ENCODE assay signal across 8 cellular contexts in the genomic region with DNA sequence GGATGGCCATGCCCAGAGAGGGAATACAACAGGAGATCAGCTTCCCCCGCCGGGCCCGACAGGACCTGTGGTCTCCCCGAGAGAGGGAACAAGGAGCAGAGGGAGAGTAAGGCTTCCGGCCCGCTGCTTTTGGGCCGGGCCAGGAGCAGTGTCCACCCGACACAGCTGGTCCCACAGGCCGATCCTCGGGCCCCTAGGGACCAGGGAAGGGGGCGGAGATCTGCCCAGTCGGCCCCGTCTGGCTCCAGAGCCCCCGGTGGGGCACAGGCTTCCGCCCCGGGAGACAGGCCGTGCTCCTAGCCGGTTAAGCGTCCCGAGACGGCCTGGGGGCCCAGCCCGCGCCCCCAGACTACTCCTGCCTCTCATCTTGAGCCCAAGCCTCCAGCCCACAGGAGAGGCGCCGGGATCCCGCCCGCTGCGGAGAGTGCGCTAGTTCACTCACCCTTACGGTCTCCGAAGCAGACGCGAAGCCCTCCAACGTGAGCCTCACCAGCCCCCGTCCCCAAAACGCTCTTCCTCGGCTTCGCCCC. TPM values are rescaled to one million over a fixed set of nuclear protein-coding genes. Genes with fewer than 3 reads are reported as not detected.
A peak's percentile ranks its signal among the peaks of the same experiment; 100 is the strongest.
DNase-seq lines count a peak whose midpoint lies in the region; ATAC-seq, FAIRE-seq and TF ChIP-seq lines count a peak whose summit lies in the region.

A gene (minus strand): TSS at position 526 of the 530 bp plus-strand sequence. CDS start 6,635 bp downstream, outside the sequence.

- peak within 1 kb of the TSS; percentile 97 to 98 for H3K4me2 ChIP-seq in H1 (ENCODE audit: insufficient read depth in 1 of 2, low read depth in 2 of 2, low read length in 2 of 2)

- H2BK5ac ChIP-seq in H1 (ENCODE audit: low read depth, low read length) = peak within 1 kb of the TSS; percentile 76

- peak within 1 kb of the TSS; percentile 92 for H3K27ac Mint-ChIP-seq in mesothelial cell of epicardium

- no peaks in the 10 kb centered on the region for H3K9me3 ChIP-seq in SJSA1 (replicated peaks)
- no peaks in the 10 kb centered on the region for H3K9me3 ChIP-seq in H1 (ENCODE audit: insufficient read depth in 2 of 2, low read depth in 1 of 2, low read length in 1 of 2)
- no peaks in the 10 kb centered on the region for H3K9me3 ChIP-seq in transverse colon

- DNase-seq in GM12864 (ENCODE audit: low read depth) = no peak
- DNase-seq in SJSA1 (ENCODE audit: low read depth in 1 of 2, low spot score in 2 of 2) = no peak
- no peak for DNase-seq in H1 (ENCODE audit: low read depth in 1 of 2, low spot score in 2 of 2)
- no peak for DNase-seq in mesothelial cell of epicardium (ENCODE audit: low spot score in 2 of 2, unreplicated experiment in 2 of 2)
- peak; percentile 33 for DNase-seq in transverse colon
- no peak for DNase-seq in NOMO-1 treated with DMSO at 0.1 percent for 48 hours (lab: John Stamatoyannopoulos, UW; ENCODE audit: unreplicated experiment)
- no peak for DNase-seq in NCI-H2196 treated with DMSO at 0.1 percent for 48 hours (lab: John Stamatoyannopoulos, UW; ENCODE audit: unreplicated experiment)

- peak; percentile 13 for ATAC-seq in HG02678 (IDR thresholded peaks at IDR 0.05; ENCODE audit: unreplicated experiment)

- no peak for TF ChIP-seq EP300 in H1 (IDR thresholded peaks at IDR 0.05; ENCODE audit: borderline replicate concordance in 1 of 2, low read depth in 2 of 2, low read length in 2 of 2)
- TF ChIP-seq EP300 in transverse colon (IDR thresholded peaks at IDR 0.05; ENCODE audit: low read depth) = no peak

- H4K5ac ChIP-seq in H1 (ENCODE audit: insufficient read length, low read depth, low read length) = peak within 1 kb of the TSS; percentile 84

- in situ Hi-C loops in transverse colon (cut with MboI; ENCODE audit: low pct_ligation_motif_present in 1 of 4, low pct_unique_long_range_greater_than_20kb in 1 of 4, low sequenced_read_pairs in 3 of 4) = no loop called here

- H3K36me3 Mint-ChIP-seq in mesothelial cell of epicardium = peaks cover 8% of the 10 kb centered on the region

- peak within 1 kb of the TSS; percentile 81 for H2AFZ ChIP-seq in H1 (ENCODE audit: low read length)

- no peak for TF ChIP-seq RAD21 in H1 (IDR thresholded peaks at IDR 0.05 in 1 of 2, conservative IDR thresholded peaks at IDR 0.05 in 1 of 2; ENCODE audit: low read depth in 2 of 2, low read length in 2 of 2)

- peaks cover 29% of the 10 kb centered on the region for H3K4me1 Mint-ChIP-seq in mesothelial cell of epicardium

- no peak for TF ChIP-seq POLR2A in H1 (IDR thresholded peaks at IDR 0.05; ENCODE audit: control extremely low read depth in 1 of 2, low read depth in 2 of 2, low read length in 2 of 2)
- TF ChIP-seq POLR2A in transverse colon (IDR thresholded peaks at IDR 0.05) = no peak

- H3K27me3 Mint-ChIP-seq in mesothelial cell of epicardium (ENCODE audit: low read depth) = no peaks in the 10 kb centered on the region

- peaks cover 14% of the 10 kb centered on the region for H3K79me1 ChIP-seq in H1 (ENCODE audit: low read depth, low read length)

- H2BK20ac ChIP-seq in H1 (ENCODE audit: low read length) = no peak within 1 kb of the TSS

- no peaks in the 10 kb centered on the region for H3K27me3 ChIP-seq in SJSA1 (replicated peaks)
- H3K27me3 ChIP-seq in H1 (replicated peaks in 1 of 4; ENCODE audit: control insufficient read depth in 3 of 4, extremely low read depth in 1 of 4, insufficient read depth in 3 of 4, low read length in 3 of 4) = no peaks in the 10 kb centered on the region
- H3K27me3 ChIP-seq in transverse colon = no peaks in the 10 kb centered on the region

- H2AK5ac ChIP-seq in H1 (ENCODE audit: low read depth, low read length) = no peak within 1 kb of the TSS

- peaks cover 9% of the 10 kb centered on the region; the same call in 1 of the 2 replicates for H3K23me2 ChIP-seq in H1 (ENCODE audit: low read depth, low read length)

- H3K23ac ChIP-seq in H1 (ENCODE audit: insufficient read length) = no peak within 1 kb of the TSS

- H2BK15ac ChIP-seq in H1 (ENCODE audit: low read length) = no peak within 1 kb of the TSS

- H3K14ac ChIP-seq in H1 (ENCODE audit: insufficient read length) = no peak within 1 kb of the TSS

- peaks cover 34% of the 10 kb centered on the region for H3K36me3 ChIP-seq in SJSA1
- H3K36me3 ChIP-seq in H1 (ENCODE audit: control insufficient read depth in 2 of 4, insufficient read depth in 4 of 4, low read length in 3 of 4) = peaks cover 0 to 2% (median 0%) of the 10 kb centered on the region in 4 experiments; a peak in 1 of 8 replicates
- H3K36me3 ChIP-seq in transverse colon = peaks cover 0 to 7% (median 0%) of the 10 kb centered on the region in 4 donors

- H3K79me2 ChIP-seq in H1 (ENCODE audit: control insufficient read depth in 1 of 2, insufficient read depth in 2 of 2, low read length in 2 of 2) = peaks cover 10 to 40% of the 10 kb centered on the region in 2 experiments

- H3K27ac ChIP-seq in SJSA1 (peak within 1 kb of the TSS; percentile 80), H1 (ENCODE audit: low read depth, low read length) (peak within 1 kb of the TSS; percentile 78), transverse colon (peak within 1 kb of the TSS; percentile 89 to 92 (median 91))

- no peaks in the 10 kb centered on the region for H3K9me3 Mint-ChIP-seq in mesothelial cell of epicardium

- H3K9ac ChIP-seq in H1 (replicated peaks in 1 of 4; ENCODE audit: extremely low read depth in 1 of 4, low read depth in 3 of 4, low read length in 3 of 4) = peak within 1 kb of the TSS; percentile 77 to 87 (median 82)

- no peak for TF ChIP-seq CTCF in GM12864 (IDR thresholded peaks at IDR 0.05; ENCODE audit: low read depth, low read length, missing control alignments)
- no peak for TF ChIP-seq CTCF in H1 (IDR thresholded peaks at IDR 0.05; ENCODE audit: control extremely low read depth in 1 of 3, insufficient read depth in 1 of 3, low read depth in 1 of 3, low read length in 3 of 3)
- no peak for TF ChIP-seq CTCF in mesothelial cell of epicardium (IDR thresholded peaks at IDR 0.05; ENCODE audit: unreplicated experiment)
- no peak for TF ChIP-seq CTCF in transverse colon (IDR thresholded peaks at IDR 0.05)

- FAIRE-seq in H1 (lab: Jason Lieb, UNC) = no peak

- peak within 1 kb of the TSS; percentile 78 for H3K4me3 Mint-ChIP-seq in mesothelial cell of epicardium

- H3K56ac ChIP-seq in H1 (replicated peaks; ENCODE audit: insufficient read length, low read depth, low read length) = no peak within 1 kb of the TSS

- peak within 1 kb of the TSS; percentile 36 for H4K91ac ChIP-seq in H1 (replicated peaks; ENCODE audit: insufficient read length, low read length)

- H3K4ac ChIP-seq in H1 (replicated peaks; ENCODE audit: insufficient read length, low read depth, low read length) = peak within 1 kb of the TSS; percentile 35

- no peak within 1 kb of the TSS for H2BK120ac ChIP-seq in H1 (replicated peaks; ENCODE audit: low read depth, low read length)

- intact Hi-C loops in transverse colon (cut with DNase I; ENCODE audit: low total_unique reads) = no loop called here

- H3K4me1 ChIP-seq in SJSA1 (replicated peaks) (peaks cover 25% of the 10 kb centered on the region), H1 (replicated peaks in 1 of 4; ENCODE audit: control insufficient read depth in 3 of 4, insufficient read depth in 4 of 4, low read length in 3 of 4) (peaks cover 0 to 9% (median 2%) of the 10 kb centered on the region in 4 experiments; a peak in 4 of 7 replicates), transverse colon (peaks cover 7 to 33% (median 28%) of the 10 kb centered on the region in 4 donors)

- H2BK12ac ChIP-seq in H1 (ENCODE audit: low read depth, low read length) = peak within 1 kb of the TSS; percentile 55; the same call in 1 of the 2 replicates

- POLR2A ChIA-PET in H1 (lab: Charles Lee; ENCODE audit: partially characterized antibody) = interaction anchor here (0.9 kb wide), 1 partner anchor 11 kb away, joined by 4 read pairs; no protein-coding TSS in a partner anchor

- peaks cover 0 to 5% of the 10 kb centered on the region in 2 experiments for H4K20me1 ChIP-seq in H1 (replicated peaks in 1 of 2; ENCODE audit: control insufficient read depth in 1 of 2, insufficient read depth in 2 of 2, low read length in 2 of 2)

- CTCF ChIA-PET in H1 (lab: Charles Lee; ENCODE audit: partially characterized antibody) = interaction anchor here (0.6 to 1.7 kb wide), 3 partner anchors 29 to 265 kb away, joined by 3 to 4 read pairs (median 3); no protein-coding TSS in a partner anchor

- H3K4me3 ChIP-seq in GM12864 (ENCODE audit: low read depth, low read length) (peak within 1 kb of the TSS; percentile 56), SJSA1 (peak within 1 kb of the TSS; percentile 86), H1 (ENCODE audit: extremely low read depth in 1 of 4, insufficient read depth in 2 of 4, low read depth in 3 of 4, low read length in 4 of 4) (peak within 1 kb of the TSS; percentile 75 to 89 (median 87)), transverse colon (peak within 1 kb of the TSS; percentile 59 to 95 (median 92))

- peak within 1 kb of the TSS; percentile 60 for H4K8ac ChIP-seq in H1 (ENCODE audit: extremely low read depth, insufficient read depth, low read length)

- H3K18ac ChIP-seq in H1 (ENCODE audit: extremely low read depth, low read length) = peak within 1 kb of the TSS; percentile 91; the same call in 1 of the 2 replicates

- WGBS in H1 (ENCODE audit: extremely low coverage in 1 of 2, insufficient coverage in 1 of 2, insufficient read length in 1 of 2, insufficient replicate concordance in 2 of 2, low coverage in 1 of 2, low lambda C conversion rate in 2 of 2, missing lambda C conversion rate in 1 of 2), 2 experiments = 1% methylated on average over 13 of the region's 38 CpGs; no CpG with 5 or more reads in 1 of the 2 experiments
- WGBS in transverse colon (ENCODE audit: low coverage in 1 of 2), 2 donors = 1 to 6% methylated on average over 3 to 36 of the region's 38 CpGs

TF ChIP-seq in H1, 55 proteins besides CTCF, POLR2A, EP300 and RAD21 (continues in another document):
- no peak for TF ChIP-seq SUZ12 (IDR thresholded peaks at IDR 0.05; ENCODE audit: low read length)
- TF ChIP-seq CHD2 (IDR thresholded peaks at IDR 0.05; ENCODE audit: low read length) = no peak
- no peak for TF ChIP-seq CBX8 (IDR thresholded peaks at IDR 0.05; ENCODE audit: borderline replicate concordance, low read depth, low read length)
- 0 out of 2 replicates have a peak, but pooled peaks have one; percentile 44 for TF ChIP-seq POLR2AphosphoS5 (IDR thresholded peaks at IDR 0.05; ENCODE audit: low read depth, low read length)

RNA-seq across cellular contexts. Expression of the gene that starts here (rescaled TPM):
- total RNA-seq in SJSA1 (2014; rRNA removed; shearing (Covaris generic)) = 95.7 and 97.6 TPM in 2 replicates
- total RNA-seq in H1 (2021; fragmentation: NEBNext Ultra II Directional; extraction: Animal tissue kit (Norgen Biotek cat#: 25700)) = 74.2 and 76.2 TPM in 2 replicates
- polyA plus RNA-seq in H1 (2011; rRNA removed) = 29.2 and 35.2 TPM in 2 replicates
- 45.2 TPM for polyA plus RNA-seq in H1 (2011; cell fraction: cytosol; rRNA removed)
- polyA plus RNA-seq in H1 (2011; cell fraction: nucleus; rRNA removed) = 32.5 TPM
- 34.8 to 54.7 TPM (median 42.9 TPM) in 4 replicates for polyA plus RNA-seq in H1 (2012, experiment 1 of 2)
- 12.4 TPM for polyA plus RNA-seq in H1 (2012, experiment 2 of 2)
- polyA plus RNA-seq in H1 (2013, experiment 1 of 2) = 62.6 TPM
- 82.9 TPM for polyA plus RNA-seq in H1 (2013, experiment 2 of 2)
- 58.1 and 81.8 TPM in 2 replicates for polyA minus RNA-seq in H1 (2011; rRNA and poly(A)+ RNA removed)
- 49.1 TPM for polyA minus RNA-seq in H1 (2011; cell fraction: cytosol; rRNA and poly(A)+ RNA removed)
- 43.8 TPM for polyA minus RNA-seq in H1 (2011; cell fraction: nucleus; rRNA and poly(A)+ RNA removed)
- 78.0 to 82.0 TPM (median 81.9 TPM) in 3 replicates for total RNA-seq in mesothelial cell of epicardium
- 10 to 100 TPM; 14.5 to 40.1 (median 26.8) TPM for total RNA-seq in transverse colon
